1 cellular context compared by ENCODE assay signal in the genomic region with DNA sequence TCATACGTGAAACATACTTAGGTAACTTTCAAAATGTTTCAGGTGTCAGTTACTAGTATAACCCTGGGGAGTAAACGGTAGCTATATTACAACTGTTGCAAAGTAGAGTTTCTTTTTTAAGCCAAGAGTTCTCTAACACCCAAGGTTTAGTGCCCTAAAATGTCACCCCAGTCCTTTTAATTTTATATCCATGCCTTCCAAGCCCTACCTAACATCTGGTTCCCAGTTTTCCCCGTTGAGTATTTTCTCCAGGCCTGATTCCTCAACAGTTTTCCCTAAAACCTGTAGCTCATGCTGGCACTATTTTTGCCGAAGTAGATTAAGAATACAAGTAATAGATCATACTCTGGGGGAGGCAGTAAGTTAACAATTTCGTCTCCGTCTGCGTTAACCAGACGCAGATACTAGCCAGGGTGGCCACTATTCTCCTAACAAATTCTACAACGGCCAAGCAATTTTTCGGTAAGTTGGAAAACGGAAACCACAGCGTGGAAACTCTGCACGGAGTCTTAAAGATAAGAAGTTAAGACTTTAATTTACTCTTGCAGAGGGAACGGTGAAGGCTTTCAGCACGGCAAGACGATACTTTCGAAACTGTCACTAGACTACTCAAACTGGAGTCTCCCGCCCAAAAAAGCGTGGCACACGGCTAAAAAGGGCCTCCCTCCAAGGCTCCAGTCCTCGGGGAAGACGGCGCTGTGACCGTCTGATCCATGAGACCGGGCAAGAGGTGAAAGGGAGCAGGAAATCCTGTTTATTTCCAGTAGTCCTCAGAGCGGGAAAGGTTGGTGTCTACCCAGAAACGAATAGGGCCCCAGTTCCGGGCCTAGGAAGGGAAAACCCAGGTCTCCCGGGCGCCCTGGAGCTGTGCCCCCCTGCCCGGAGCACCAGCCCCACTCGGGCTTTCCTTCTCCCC.
TF ChIP-seq lines count a peak whose summit lies in the region.

No MANE protein-coding gene starts in this region.

TF ChIP-seq in GM12878, 131 proteins besides CTCF, POLR2A, EP300 and RAD21:
- 0 out of 2 replicates have a peak, but pooled peaks have one; percentile 33 for TF ChIP-seq NBN (IDR thresholded peaks at IDR 0.05)
- TF ChIP-seq BCL3 (IDR thresholded peaks at IDR 0.05; ENCODE audit: borderline replicate concordance, insufficient read depth, low read depth, low read length, poor library complexity, severe bottlenecking) = no peak
- TF ChIP-seq SMARCA5 (IDR thresholded peaks at IDR 0.05) = no peak
- TF ChIP-seq, protein P1, sequence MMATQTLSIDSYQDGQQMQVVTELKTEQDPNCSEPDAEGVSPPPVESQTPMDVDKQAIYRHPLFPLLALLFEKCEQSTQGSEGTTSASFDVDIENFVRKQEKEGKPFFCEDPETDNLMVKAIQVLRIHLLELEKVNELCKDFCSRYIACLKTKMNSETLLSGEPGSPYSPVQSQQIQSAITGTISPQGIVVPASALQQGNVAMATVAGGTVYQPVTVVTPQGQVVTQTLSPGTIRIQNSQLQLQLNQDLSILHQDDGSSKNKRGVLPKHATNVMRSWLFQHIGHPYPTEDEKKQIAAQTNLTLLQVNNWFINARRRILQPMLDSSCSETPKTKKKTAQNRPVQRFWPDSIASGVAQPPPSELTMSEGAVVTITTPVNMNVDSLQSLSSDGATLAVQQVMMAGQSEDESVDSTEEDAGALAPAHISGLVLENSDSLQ (IDR thresholded peaks at IDR 0.05) = peak; percentile 65; the same call in 1 of the 2 replicates
- no peak for TF ChIP-seq SMC3 (IDR thresholded peaks at IDR 0.05; ENCODE audit: borderline replicate concordance, low read length)
- 0 out of 2 replicates have a peak, but pooled peaks have one; percentile 59 for TF ChIP-seq BACH1 (IDR thresholded peaks at IDR 0.05; ENCODE audit: borderline replicate concordance)
- TF ChIP-seq, protein P2, sequence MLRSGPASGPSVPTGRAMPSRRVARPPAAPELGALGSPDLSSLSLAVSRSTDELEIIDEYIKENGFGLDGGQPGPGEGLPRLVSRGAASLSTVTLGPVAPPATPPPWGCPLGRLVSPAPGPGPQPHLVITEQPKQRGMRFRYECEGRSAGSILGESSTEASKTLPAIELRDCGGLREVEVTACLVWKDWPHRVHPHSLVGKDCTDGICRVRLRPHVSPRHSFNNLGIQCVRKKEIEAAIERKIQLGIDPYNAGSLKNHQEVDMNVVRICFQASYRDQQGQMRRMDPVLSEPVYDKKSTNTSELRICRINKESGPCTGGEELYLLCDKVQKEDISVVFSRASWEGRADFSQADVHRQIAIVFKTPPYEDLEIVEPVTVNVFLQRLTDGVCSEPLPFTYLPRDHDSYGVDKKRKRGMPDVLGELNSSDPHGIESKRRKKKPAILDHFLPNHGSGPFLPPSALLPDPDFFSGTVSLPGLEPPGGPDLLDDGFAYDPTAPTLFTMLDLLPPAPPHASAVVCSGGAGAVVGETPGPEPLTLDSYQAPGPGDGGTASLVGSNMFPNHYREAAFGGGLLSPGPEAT (IDR thresholded peaks at IDR 0.05; ENCODE audit: low read depth) = peak; percentile 35; the same call in 1 of the 2 replicates
- TF ChIP-seq PAX5 (IDR thresholded peaks at IDR 0.05; ENCODE audit: borderline replicate concordance, low read depth, low read length) = no peak
- no peak for TF ChIP-seq JUNB (IDR thresholded peaks at IDR 0.05)
- TF ChIP-seq, protein P3, sequence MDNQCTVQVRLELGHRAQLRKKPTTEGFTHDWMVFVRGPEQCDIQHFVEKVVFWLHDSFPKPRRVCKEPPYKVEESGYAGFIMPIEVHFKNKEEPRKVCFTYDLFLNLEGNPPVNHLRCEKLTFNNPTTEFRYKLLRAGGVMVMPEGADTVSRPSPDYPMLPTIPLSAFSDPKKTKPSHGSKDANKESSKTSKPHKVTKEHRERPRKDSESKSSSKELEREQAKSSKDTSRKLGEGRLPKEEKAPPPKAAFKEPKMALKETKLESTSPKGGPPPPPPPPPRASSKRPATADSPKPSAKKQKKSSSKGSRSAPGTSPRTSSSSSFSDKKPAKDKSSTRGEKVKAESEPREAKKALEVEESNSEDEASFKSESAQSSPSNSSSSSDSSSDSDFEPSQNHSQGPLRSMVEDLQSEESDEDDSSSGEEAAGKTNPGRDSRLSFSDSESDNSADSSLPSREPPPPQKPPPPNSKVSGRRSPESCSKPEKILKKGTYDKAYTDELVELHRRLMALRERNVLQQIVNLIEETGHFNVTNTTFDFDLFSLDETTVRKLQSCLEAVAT (IDR thresholded peaks at IDR 0.05) = peak; percentile 68
- TF ChIP-seq, protein P4, sequence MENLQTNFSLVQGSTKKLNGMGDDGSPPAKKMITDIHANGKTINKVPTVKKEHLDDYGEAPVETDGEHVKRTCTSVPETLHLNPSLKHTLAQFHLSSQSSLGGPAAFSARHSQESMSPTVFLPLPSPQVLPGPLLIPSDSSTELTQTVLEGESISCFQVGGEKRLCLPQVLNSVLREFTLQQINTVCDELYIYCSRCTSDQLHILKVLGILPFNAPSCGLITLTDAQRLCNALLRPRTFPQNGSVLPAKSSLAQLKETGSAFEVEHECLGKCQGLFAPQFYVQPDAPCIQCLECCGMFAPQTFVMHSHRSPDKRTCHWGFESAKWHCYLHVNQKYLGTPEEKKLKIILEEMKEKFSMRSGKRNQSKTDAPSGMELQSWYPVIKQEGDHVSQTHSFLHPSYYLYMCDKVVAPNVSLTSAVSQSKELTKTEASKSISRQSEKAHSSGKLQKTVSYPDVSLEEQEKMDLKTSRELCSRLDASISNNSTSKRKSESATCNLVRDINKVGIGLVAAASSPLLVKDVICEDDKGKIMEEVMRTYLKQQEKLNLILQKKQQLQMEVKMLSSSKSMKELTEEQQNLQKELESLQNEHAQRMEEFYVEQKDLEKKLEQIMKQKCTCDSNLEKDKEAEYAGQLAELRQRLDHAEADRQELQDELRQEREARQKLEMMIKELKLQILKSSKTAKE (IDR thresholded peaks at IDR 0.05; ENCODE audit: low read depth, poor library complexity, severe bottlenecking) = no peak
- TF ChIP-seq E4F1 (IDR thresholded peaks at IDR 0.05; ENCODE audit: borderline replicate concordance, partially characterized antibody) = no peak
- no peak for TF ChIP-seq POLR2AphosphoS5 (IDR thresholded peaks at IDR 0.05; ENCODE audit: low read length)
- TF ChIP-seq NR2C1 (IDR thresholded peaks at IDR 0.05) = no peak
- 0 out of 4 replicates have a peak, but pooled peaks of 1 of the 2 experiments have one; percentile 43 for TF ChIP-seq IKZF2 (IDR thresholded peaks at IDR 0.05)
- TF ChIP-seq, protein P5, sequence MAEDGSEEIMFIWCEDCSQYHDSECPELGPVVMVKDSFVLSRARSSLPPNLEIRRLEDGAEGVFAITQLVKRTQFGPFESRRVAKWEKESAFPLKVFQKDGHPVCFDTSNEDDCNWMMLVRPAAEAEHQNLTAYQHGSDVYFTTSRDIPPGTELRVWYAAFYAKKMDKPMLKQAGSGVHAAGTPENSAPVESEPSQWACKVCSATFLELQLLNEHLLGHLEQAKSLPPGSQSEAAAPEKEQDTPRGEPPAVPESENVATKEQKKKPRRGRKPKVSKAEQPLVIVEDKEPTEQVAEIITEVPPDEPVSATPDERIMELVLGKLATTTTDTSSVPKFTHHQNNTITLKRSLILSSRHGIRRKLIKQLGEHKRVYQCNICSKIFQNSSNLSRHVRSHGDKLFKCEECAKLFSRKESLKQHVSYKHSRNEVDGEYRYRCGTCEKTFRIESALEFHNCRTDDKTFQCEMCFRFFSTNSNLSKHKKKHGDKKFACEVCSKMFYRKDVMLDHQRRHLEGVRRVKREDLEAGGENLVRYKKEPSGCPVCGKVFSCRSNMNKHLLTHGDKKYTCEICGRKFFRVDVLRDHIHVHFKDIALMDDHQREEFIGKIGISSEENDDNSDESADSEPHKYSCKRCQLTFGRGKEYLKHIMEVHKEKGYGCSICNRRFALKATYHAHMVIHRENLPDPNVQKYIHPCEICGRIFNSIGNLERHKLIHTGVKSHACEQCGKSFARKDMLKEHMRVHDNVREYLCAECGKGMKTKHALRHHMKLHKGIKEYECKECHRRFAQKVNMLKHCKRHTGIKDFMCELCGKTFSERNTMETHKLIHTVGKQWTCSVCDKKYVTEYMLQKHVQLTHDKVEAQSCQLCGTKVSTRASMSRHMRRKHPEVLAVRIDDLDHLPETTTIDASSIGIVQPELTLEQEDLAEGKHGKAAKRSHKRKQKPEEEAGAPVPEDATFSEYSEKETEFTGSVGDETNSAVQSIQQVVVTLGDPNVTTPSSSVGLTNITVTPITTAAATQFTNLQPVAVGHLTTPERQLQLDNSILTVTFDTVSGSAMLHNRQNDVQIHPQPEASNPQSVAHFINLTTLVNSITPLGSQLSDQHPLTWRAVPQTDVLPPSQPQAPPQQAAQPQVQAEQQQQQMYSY (CRISPR knock-in tag; IDR thresholded peaks at IDR 0.05) = no peak
- TF ChIP-seq FOXM1 (IDR thresholded peaks at IDR 0.05; ENCODE audit: low read depth, low read length) = 0 out of 2 replicates have a peak, but pooled peaks have one; percentile 53
- no peak for TF ChIP-seq USF1 (IDR thresholded peaks at IDR 0.05; ENCODE audit: borderline replicate concordance, extremely low read length, insufficient read depth, low read depth, low read length)
- TF ChIP-seq, protein P6, sequence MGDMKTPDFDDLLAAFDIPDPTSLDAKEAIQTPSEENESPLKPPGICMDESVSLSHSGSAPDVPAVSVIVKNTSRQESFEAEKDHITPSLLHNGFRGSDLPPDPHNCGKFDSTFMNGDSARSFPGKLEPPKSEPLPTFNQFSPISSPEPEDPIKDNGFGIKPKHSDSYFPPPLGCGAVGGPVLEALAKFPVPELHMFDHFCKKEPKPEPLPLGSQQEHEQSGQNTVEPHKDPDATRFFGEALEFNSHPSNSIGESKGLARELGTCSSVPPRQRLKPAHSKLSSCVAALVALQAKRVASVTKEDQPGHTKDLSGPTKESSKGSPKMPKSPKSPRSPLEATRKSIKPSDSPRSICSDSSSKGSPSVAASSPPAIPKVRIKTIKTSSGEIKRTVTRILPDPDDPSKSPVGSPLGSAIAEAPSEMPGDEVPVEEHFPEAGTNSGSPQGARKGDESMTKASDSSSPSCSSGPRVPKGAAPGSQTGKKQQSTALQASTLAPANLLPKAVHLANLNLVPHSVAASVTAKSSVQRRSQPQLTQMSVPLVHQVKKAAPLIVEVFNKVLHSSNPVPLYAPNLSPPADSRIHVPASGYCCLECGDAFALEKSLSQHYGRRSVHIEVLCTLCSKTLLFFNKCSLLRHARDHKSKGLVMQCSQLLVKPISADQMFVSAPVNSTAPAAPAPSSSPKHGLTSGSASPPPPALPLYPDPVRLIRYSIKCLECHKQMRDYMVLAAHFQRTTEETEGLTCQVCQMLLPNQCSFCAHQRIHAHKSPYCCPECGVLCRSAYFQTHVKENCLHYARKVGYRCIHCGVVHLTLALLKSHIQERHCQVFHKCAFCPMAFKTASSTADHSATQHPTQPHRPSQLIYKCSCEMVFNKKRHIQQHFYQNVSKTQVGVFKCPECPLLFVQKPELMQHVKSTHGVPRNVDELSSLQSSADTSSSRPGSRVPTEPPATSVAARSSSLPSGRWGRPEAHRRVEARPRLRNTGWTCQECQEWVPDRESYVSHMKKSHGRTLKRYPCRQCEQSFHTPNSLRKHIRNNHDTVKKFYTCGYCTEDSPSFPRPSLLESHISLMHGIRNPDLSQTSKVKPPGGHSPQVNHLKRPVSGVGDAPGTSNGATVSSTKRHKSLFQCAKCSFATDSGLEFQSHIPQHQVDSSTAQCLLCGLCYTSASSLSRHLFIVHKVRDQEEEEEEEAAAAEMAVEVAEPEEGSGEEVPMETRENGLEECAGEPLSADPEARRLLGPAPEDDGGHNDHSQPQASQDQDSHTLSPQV (IDR thresholded peaks at IDR 0.05) = no peak
- no peak for TF ChIP-seq RELA (IDR thresholded peaks at IDR 0.05; ENCODE audit: borderline replicate concordance, partially characterized antibody)
- TF ChIP-seq WRNIP1 (IDR thresholded peaks at IDR 0.05; ENCODE audit: borderline replicate concordance, low read depth, low read length) = 0 out of 2 replicates have a peak, but pooled peaks have one; percentile 23
- TF ChIP-seq SUZ12 (IDR thresholded peaks at IDR 0.05; ENCODE audit: unreplicated experiment) = no peak
- TF ChIP-seq ATF2 (IDR thresholded peaks at IDR 0.05; ENCODE audit: low read length) = no peak
- no peak for TF ChIP-seq BRCA1 (IDR thresholded peaks at IDR 0.05; ENCODE audit: low read depth, low read length)
- TF ChIP-seq CHD1 (IDR thresholded peaks at IDR 0.05; ENCODE audit: low read depth, low read length) = 0 out of 2 replicates have a peak, but pooled peaks have one; percentile 26
